1 cellular context compared by ENCODE assay signal in the genomic region with DNA sequence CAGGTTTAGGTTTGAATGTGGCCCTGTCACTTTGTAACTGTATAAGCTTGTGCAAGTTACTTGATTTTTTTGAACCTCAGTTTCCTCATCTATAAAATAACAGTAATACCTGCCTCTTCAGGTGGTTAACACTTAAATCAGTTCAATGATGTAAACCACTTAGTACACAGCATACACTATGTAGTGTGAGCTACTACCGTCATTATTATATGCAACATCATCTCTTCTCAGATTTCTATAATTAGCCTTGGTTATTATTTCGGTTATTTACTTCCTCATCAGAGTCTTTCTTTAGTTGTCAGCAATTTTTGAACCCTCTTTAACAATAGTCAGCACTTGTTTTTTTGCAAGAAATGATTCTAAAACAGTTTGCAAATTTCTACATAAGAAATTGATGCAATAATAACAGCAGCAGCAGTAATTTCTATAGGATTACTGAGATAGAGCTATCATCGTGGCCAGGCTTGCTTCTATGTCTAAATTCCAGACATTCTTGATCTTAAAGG.
A peak's percentile ranks its signal among the peaks of the same experiment; 100 is the strongest.
TF ChIP-seq lines count a peak whose summit lies in the region.

No MANE protein-coding gene starts in this region.

TF ChIP-seq in HepG2, 621 proteins besides CTCF, POLR2A, EP300 and RAD21:
- TF ChIP-seq, protein P1, sequence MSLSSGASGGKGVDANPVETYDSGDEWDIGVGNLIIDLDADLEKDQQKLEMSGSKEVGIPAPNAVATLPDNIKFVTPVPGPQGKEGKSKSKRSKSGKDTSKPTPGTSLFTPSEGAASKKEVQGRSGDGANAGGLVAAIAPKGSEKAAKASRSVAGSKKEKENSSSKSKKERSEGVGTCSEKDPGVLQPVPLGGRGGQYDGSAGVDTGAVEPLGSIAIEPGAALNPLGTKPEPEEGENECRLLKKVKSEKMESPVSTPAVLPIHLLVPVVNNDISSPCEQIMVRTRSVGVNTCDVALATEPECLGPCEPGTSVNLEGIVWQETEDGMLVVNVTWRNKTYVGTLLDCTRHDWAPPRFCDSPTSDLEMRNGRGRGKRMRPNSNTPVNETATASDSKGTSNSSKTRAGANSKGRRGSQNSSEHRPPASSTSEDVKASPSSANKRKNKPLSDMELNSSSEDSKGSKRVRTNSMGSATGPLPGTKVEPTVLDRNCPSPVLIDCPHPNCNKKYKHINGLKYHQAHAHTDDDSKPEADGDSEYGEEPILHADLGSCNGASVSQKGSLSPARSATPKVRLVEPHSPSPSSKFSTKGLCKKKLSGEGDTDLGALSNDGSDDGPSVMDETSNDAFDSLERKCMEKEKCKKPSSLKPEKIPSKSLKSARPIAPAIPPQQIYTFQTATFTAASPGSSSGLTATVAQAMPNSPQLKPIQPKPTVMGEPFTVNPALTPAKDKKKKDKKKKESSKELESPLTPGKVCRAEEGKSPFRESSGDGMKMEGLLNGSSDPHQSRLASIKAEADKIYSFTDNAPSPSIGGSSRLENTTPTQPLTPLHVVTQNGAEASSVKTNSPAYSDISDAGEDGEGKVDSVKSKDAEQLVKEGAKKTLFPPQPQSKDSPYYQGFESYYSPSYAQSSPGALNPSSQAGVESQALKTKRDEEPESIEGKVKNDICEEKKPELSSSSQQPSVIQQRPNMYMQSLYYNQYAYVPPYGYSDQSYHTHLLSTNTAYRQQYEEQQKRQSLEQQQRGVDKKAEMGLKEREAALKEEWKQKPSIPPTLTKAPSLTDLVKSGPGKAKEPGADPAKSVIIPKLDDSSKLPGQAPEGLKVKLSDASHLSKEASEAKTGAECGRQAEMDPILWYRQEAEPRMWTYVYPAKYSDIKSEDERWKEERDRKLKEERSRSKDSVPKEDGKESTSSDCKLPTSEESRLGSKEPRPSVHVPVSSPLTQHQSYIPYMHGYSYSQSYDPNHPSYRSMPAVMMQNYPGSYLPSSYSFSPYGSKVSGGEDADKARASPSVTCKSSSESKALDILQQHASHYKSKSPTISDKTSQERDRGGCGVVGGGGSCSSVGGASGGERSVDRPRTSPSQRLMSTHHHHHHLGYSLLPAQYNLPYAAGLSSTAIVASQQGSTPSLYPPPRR (CRISPR knock-in tag; IDR thresholded peaks at IDR 0.05; ENCODE audit: borderline replicate concordance): no peak
- TF ChIP-seq MAFK (conservative IDR thresholded peaks at IDR 0.05 in 1 of 2, IDR thresholded peaks at IDR 0.05 in 1 of 2; ENCODE audit: low read length in 2 of 2) (peak; percentile 38 to 83; a peak in 2 of 4 replicates), ZNF772 (CRISPR knock-in tag; IDR thresholded peaks at IDR 0.05) (no peak), ZEB1 (IDR thresholded peaks at IDR 0.05; ENCODE audit: insufficient replicate concordance, low read depth) (no peak), ARNTL (CRISPR knock-in tag; IDR thresholded peaks at IDR 0.05) (no peak), ATF5 (CRISPR knock-in tag; IDR thresholded peaks at IDR 0.05; ENCODE audit: low read depth) (no peak), MAFF (IDR thresholded peaks at IDR 0.05; ENCODE audit: low read depth, low read length) (peak; percentile 76), ZC3H13 (CRISPR knock-in tag; IDR thresholded peaks at IDR 0.05) (no peak), GABPB1 (CRISPR knock-in tag; IDR thresholded peaks at IDR 0.05) (no peak), HOXA3 (CRISPR knock-in tag; IDR thresholded peaks at IDR 0.05) (no peak), ZMAT3 (CRISPR knock-in tag; conservative IDR thresholded peaks at IDR 0.05) (no peak), ZNF331 (CRISPR knock-in tag; IDR thresholded peaks at IDR 0.05) (no peak), ZNF761 (CRISPR knock-in tag; conservative IDR thresholded peaks at IDR 0.05) (no peak)
- TF ChIP-seq, protein P2, sequence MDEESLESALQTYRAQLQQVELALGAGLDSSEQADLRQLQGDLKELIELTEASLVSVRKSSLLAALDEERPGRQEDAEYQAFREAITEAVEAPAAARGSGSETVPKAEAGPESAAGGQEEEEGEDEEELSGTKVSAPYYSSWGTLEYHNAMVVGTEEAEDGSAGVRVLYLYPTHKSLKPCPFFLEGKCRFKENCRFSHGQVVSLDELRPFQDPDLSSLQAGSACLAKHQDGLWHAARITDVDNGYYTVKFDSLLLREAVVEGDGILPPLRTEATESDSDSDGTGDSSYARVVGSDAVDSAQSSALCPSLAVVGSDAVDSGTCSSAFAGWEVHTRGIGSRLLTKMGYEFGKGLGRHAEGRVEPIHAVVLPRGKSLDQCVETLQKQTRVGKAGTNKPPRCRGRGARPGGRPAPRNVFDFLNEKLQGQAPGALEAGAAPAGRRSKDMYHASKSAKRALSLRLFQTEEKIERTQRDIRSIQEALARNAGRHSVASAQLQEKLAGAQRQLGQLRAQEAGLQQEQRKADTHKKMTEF (CRISPR knock-in tag; IDR thresholded peaks at IDR 0.05): no peak
TF ChIP-seq in HepG2: peak in this region for 2.
